Comparison of ENCODE assay signal across 1 cellular context in genomic region chr21:46046906-46047305, GRCh38. TPM values are rescaled to one million over a fixed set of nuclear protein-coding genes. Genes with fewer than 3 reads are reported as not detected.
"Had no signal": no experiment of that assay in that cellular context is flagged by ENCODE, and none has a peak within 500 bp of the region (broad histone marks: within the 10 kb centered on the region; RNA-seq: fewer than 3 reads in every experiment).

No MANE protein-coding gene starts in this region.

RNA-seq across cellular contexts. Expression of gene COL6A2, which starts 51.0 kb away (rescaled TPM):
- total RNA-seq: OCI-LY7 had no signal
